In genomic region chr15:95860406-95860805, GRCh38 we compare ENCODE assay signal across 7 cellular contexts.
"Had no signal": no experiment of that assay in that cellular context is flagged by ENCODE, and none has a peak within 500 bp of the region (broad histone marks: within the 10 kb centered on the region; RNA-seq: fewer than 3 reads in every experiment).

No MANE protein-coding gene starts in this region.

- ATAC-seq: K562 had no signal

- DNase-seq: IMR-90, KBM-7, KG1 had no signal

- H3K27ac ChIP-seq: HL-60, KMS-11 had no signal

- H3K4me2 ChIP-seq: KMS-11 had no signal

- H3K9ac ChIP-seq: KMS-11 had no signal

- H3K4me3 ChIP-seq: K562 had no signal

- FAIRE-seq: HTR-8/SVneo had no signal
